ENCODE assay signal across 8 cellular contexts in genomic region chr2:173962583-173963110, GRCh38. TPM values are rescaled to one million over a fixed set of nuclear protein-coding genes. Genes with fewer than 3 reads are reported as not detected.
A peak's percentile ranks its signal among the peaks of the same experiment; 100 is the strongest.
DNase-seq lines count a peak whose midpoint lies in the region; ATAC-seq, FAIRE-seq and TF ChIP-seq lines count a peak whose summit lies in the region.

No MANE protein-coding gene starts in this region.

- WGBS in K562 (ENCODE audit: insufficient coverage, low coverage, missing lambda C conversion rate), result 2% methylated on average over 4 of the region's 4 CpGs
- WGBS in mesodermal cell (ENCODE audit: insufficient coverage in 2 of 2), 2 experiments, result 0 to 5% methylated on average over 1 to 4 of the region's 4 CpGs

- peak; percentile 11 for FAIRE-seq in K562 (lab: Jason Lieb, UNC)

- H3K79me2 ChIP-seq in K562 (ENCODE audit: control insufficient read depth, insufficient read depth, low read length), result peaks cover 78% of the 10 kb centered on the region

- H4K20me1 ChIP-seq in K562 (replicated peaks; ENCODE audit: control insufficient read depth, insufficient read depth, low read length), result no peaks in the 10 kb centered on the region; the same call in 1 of the 2 replicates

- POLR2A ChIA-PET in K562 (lab: Yijun Ruan, JAX), result interaction anchor here (1.0 to 1.7 kb wide), 2 partner anchors 10 to 16 kb away, joined by 3 to 4 read pairs; no protein-coding TSS in a partner anchor

- no peak overlapping the region for H2AFZ ChIP-seq in K562 (ENCODE audit: low read depth, low read length)

- peaks cover 10 to 16% of the 10 kb centered on the region in 2 experiments for H3K4me1 ChIP-seq in K562 (replicated peaks in 1 of 2; ENCODE audit: control insufficient read depth in 2 of 2, insufficient read depth in 2 of 2, low read length in 2 of 2)
- peaks cover 11% of the 10 kb centered on the region for H3K4me1 ChIP-seq in mesodermal cell (ENCODE audit: control insufficient read depth, insufficient read depth, low read length, poor library complexity, severe bottlenecking)

- peak overlapping the region; percentile 31 to 79; a peak in 3 of 4 replicates for H3K9ac ChIP-seq in K562 (ENCODE audit: insufficient read depth in 1 of 2, low read depth in 2 of 2, low read length in 2 of 2)

- in situ Hi-C loops in K562 (cut with MboI), result no loop called here

- peak overlapping the region; percentile 96; the same call in 2 of the 3 replicates for H3K27ac ChIP-seq in K562 (ENCODE audit: extremely low read depth, low read depth, low read length)
- peak overlapping the region; percentile 95 for H3K27ac ChIP-seq in mesodermal cell (ENCODE audit: low read depth, low read length, severe bottlenecking)

- TF ChIP-seq EP300 in K562 (IDR thresholded peaks at IDR 0.05; ENCODE audit: low read length), result no peak

- no peaks in the 10 kb centered on the region for H3K9me1 ChIP-seq in K562 (ENCODE audit: control insufficient read depth, insufficient read depth, low read length)

- no TSS peak for BruUV-seq in K562 (replicated peaks; lab: Mats Ljungman, UMichigan)

- no peaks in the 10 kb centered on the region for H3K27me3 ChIP-seq in K562 (ENCODE audit: control insufficient read depth in 2 of 2, insufficient read depth in 2 of 2, low read length in 2 of 2)

- H3K36me3 ChIP-seq in K562 (ENCODE audit: control insufficient read depth, insufficient read depth, low read length) (peaks cover 24% of the 10 kb centered on the region), mesodermal cell (ENCODE audit: control insufficient read depth, insufficient read depth, low read length) (peaks cover 18% of the 10 kb centered on the region)

- H3K9me3 ChIP-seq in K562 (replicated peaks; ENCODE audit: control insufficient read depth, insufficient read depth, low read depth, low read length), result peaks cover 5% of the 10 kb centered on the region; the same call in 1 of the 2 replicates
- peaks cover 6% of the 10 kb centered on the region for H3K9me3 ChIP-seq in mesodermal cell (ENCODE audit: control insufficient read depth, low read length)

- DNase-seq in AG09309 (ENCODE audit: low read depth), result no peak
- peak; percentile 34 for DNase-seq in HT-29 (ENCODE audit: low spot score)
- DNase-seq in K562 (ENCODE audit: extremely low read depth in 1 of 4, low spot score in 3 of 4), result peak in 2 of 4 experiments; percentile 35 to 46
- DNase-seq in sciatic nerve (ENCODE audit: low spot score), result no peak
- DNase-seq in activated CD8-positive, alpha-beta memory T cell treated with anti-CD3 and anti-CD28 coated beads for 24 hours, result no peak
- no peak for DNase-seq in SKM-1 (lab: John Stamatoyannopoulos, UW; ENCODE audit: unreplicated experiment)
- DNase-seq in NCI-H187 (lab: John Stamatoyannopoulos, UW), result no peak

- CTCF ChIA-PET in K562 (lab: Yijun Ruan, JAX; ENCODE audit: low intra/inter-chr PET ratio), result no interaction called here

- ATAC-seq in K562 (no peak), sciatic nerve (no peak)

- no peak for TF ChIP-seq RAD21 in K562 (CRISPR knock-in tag; conservative IDR thresholded peaks at IDR 0.05 in 1 of 2, IDR thresholded peaks at IDR 0.05 in 1 of 2)

- TF ChIP-seq POLR2A in K562 (conservative IDR thresholded peaks at IDR 0.05), result no peak

- intact Hi-C loops in K562 (cut with micrococcal nuclease), result loop anchor here (5.0 to 10.0 kb wide), 3 partner anchors 75 to 372 kb away; partner anchors contain the start of genes OLA1 and SP9
- intact Hi-C loops in sciatic nerve (cut with DNase I), result no loop called here

- TF ChIP-seq CTCF in AG09309 (IDR thresholded peaks at IDR 0.05; ENCODE audit: control insufficient read depth, insufficient read depth, low read depth, low read length, missing control alignments), result no peak
- TF ChIP-seq CTCF in K562 (IDR thresholded peaks at IDR 0.05 in 2 of 3, conservative IDR thresholded peaks at IDR 0.05 in 1 of 3; ENCODE audit: insufficient read depth in 2 of 3, low read depth in 1 of 3, low read length in 3 of 3), result no peak

- peak overlapping the region; percentile 79 for H3K4me3 ChIP-seq in AG09309 (ENCODE audit: control insufficient read depth, low read depth, low read length)
- H3K4me3 ChIP-seq in K562, result peak overlapping the region; percentile 97
- H3K4me3 ChIP-seq in mesodermal cell (ENCODE audit: extremely low read depth, insufficient read depth, low read length, poor library complexity, severe bottlenecking), result peak overlapping the region; percentile 99

- H3K4me2 ChIP-seq in K562 (ENCODE audit: insufficient read depth, low read length), result peak overlapping the region; percentile 76

TF ChIP-seq in K562, 482 proteins besides CTCF, POLR2A, EP300 and RAD21 (continues in another document):
- TF ChIP-seq THRB (CRISPR knock-in tag; conservative IDR thresholded peaks at IDR 0.05), result no peak
- TF ChIP-seq FOXP4 (CRISPR knock-in tag; IDR thresholded peaks at IDR 0.05; ENCODE audit: borderline replicate concordance), result no peak
- no peak for TF ChIP-seq NELFE (IDR thresholded peaks at IDR 0.05; ENCODE audit: insufficient read depth, insufficient read length)
- TF ChIP-seq SRSF7 (optimal IDR thresholded peaks at IDR 0.05; ENCODE audit: low read depth, low read length), result no peak
- no peak for TF ChIP-seq PREB (CRISPR knock-in tag; IDR thresholded peaks at IDR 0.05)
- no peak for TF ChIP-seq BHLHE40 (IDR thresholded peaks at IDR 0.05; ENCODE audit: low read length)
- TF ChIP-seq L3MBTL2 (IDR thresholded peaks at IDR 0.05), result no peak
- peak in 1 of 2 experiments; percentile 29; a peak in 1 of 4 replicates for TF ChIP-seq FOXK2 (conservative IDR thresholded peaks at IDR 0.05 in 1 of 2, IDR thresholded peaks at IDR 0.05 in 1 of 2; ENCODE audit: low read depth in 2 of 2)

RNA-seq across cellular contexts. Expression of gene SP3, which starts 2.5 kb away (rescaled TPM):
- 102 and 104 TPM in 2 replicates for total RNA-seq in HT-29 (2014; rRNA removed; shearing (Covaris generic))
- total RNA-seq in K562 (2011; cell fraction: chromatin; rRNA removed; ENCODE audit: low replicate concordance), result 73.5 and 177 TPM in 2 replicates
- total RNA-seq in K562 (2011; cell fraction: nucleolus; rRNA removed), result 36.0 and 43.8 TPM in 2 replicates
- 64.0 and 89.2 TPM in 2 replicates for total RNA-seq in K562 (2011; cell fraction: nucleoplasm; rRNA removed)
- total RNA-seq in K562 (2014; rRNA removed), result 75.2 and 83.9 TPM in 2 replicates
- 86.6 and 101 TPM in 2 replicates for total RNA-seq in K562 (2014; rRNA removed; fragmentation: Illumina TruSeq; extraction: Trizol)
- total RNA-seq in K562 (2015; rRNA removed; fragmentation: Illumina TruSeq; extraction: Trizol), result 102 and 106 TPM in 2 replicates
- 73.5 and 74.9 TPM in 2 replicates for total RNA-seq in K562 (2021)
- polyA plus RNA-seq in K562 (2011; rRNA removed), result 76.6 and 89.7 TPM in 2 replicates
- polyA plus RNA-seq in K562 (2011; cell fraction: cytosol; rRNA removed), result 30.9 and 42.5 TPM in 2 replicates
- 55.4 and 76.5 TPM in 2 replicates for polyA plus RNA-seq in K562 (2011; cell fraction: nucleus; rRNA removed)
- polyA plus RNA-seq in K562 (2012), result 26.4 and 29.5 TPM in 2 replicates
- polyA plus RNA-seq in K562 (2014; fragmentation: Illumina TruSeq; extraction: Trizol), result 61.2 and 64.1 TPM in 2 replicates
- polyA plus RNA-seq in K562 (2014; fragmentation: Nextera tagmentation; extraction: Ambion mirVana), result 10 to 100 TPM; 12.0 to 13.1 TPM
- 35.7 and 39.3 TPM in 2 replicates for polyA plus RNA-seq in K562 (2014; rRNA removed)
- polyA minus RNA-seq in K562 (2011; rRNA and poly(A)+ RNA removed), result 171 and 198 TPM in 2 replicates
- 52.7 and 58.2 TPM in 2 replicates for polyA minus RNA-seq in K562 (2011; cell fraction: cytosol; rRNA and poly(A)+ RNA removed)
- polyA minus RNA-seq in K562 (2011; cell fraction: nucleus; rRNA and poly(A)+ RNA removed), result 76.1 and 128 TPM in 2 replicates
- polyA plus RNA-seq in mesodermal cell (2013, experiment 1 of 2), result 64.1 TPM
- polyA plus RNA-seq in mesodermal cell (2013, experiment 2 of 2), result 62.9 TPM
- total RNA-seq in sciatic nerve, result 93.5 TPM
